Comparison of ENCODE assay signal across 1 cellular context in genomic region chr10:4514445-4515108, GRCh38.
TF ChIP-seq lines count a peak whose summit lies in the region.

No MANE protein-coding gene starts in this region.

TF ChIP-seq in GM23338, 12 proteins besides CTCF, POLR2A, EP300 and RAD21 (continued from another document):
- no peak for TF ChIP-seq REST (IDR thresholded peaks at IDR 0.05; ENCODE audit: unreplicated experiment)
- TF ChIP-seq EZH2 (IDR thresholded peaks at IDR 0.05; ENCODE audit: low read depth, unreplicated experiment): no peak
- TF ChIP-seq CREB1 (CRISPR knock-in tag; IDR thresholded peaks at IDR 0.05; ENCODE audit: low read depth): no peak
